1 cellular context compared by ENCODE assay signal in genomic region chr4:142473218-142473959, GRCh38.
TF ChIP-seq lines count a peak whose summit lies in the region.

No MANE protein-coding gene starts in this region.

TF ChIP-seq in HCT116, 20 proteins besides CTCF, POLR2A, EP300 and RAD21 (continued from another document):
- TF ChIP-seq, protein P1, sequence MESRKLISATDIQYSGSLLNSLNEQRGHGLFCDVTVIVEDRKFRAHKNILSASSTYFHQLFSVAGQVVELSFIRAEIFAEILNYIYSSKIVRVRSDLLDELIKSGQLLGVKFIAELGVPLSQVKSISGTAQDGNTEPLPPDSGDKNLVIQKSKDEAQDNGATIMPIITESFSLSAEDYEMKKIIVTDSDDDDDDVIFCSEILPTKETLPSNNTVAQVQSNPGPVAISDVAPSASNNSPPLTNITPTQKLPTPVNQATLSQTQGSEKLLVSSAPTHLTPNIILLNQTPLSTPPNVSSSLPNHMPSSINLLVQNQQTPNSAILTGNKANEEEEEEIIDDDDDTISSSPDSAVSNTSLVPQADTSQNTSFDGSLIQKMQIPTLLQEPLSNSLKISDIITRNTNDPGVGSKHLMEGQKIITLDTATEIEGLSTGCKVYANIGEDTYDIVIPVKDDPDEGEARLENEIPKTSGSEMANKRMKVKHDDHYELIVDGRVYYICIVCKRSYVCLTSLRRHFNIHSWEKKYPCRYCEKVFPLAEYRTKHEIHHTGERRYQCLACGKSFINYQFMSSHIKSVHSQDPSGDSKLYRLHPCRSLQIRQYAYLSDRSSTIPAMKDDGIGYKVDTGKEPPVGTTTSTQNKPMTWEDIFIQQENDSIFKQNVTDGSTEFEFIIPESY (IDR thresholded peaks at IDR 0.05; ENCODE audit: extremely low read depth, insufficient replicate concordance, low read length) = no peak
- TF ChIP-seq POLR2AphosphoS5 (IDR thresholded peaks at IDR 0.05; ENCODE audit: low read depth, low read length) (no peak), REST (IDR thresholded peaks at IDR 0.05; ENCODE audit: low read depth) (no peak), YY1 (IDR thresholded peaks at IDR 0.05; ENCODE audit: extremely low read depth, insufficient replicate concordance, low read depth, low read length) (no peak), EGR1 (IDR thresholded peaks at IDR 0.05; ENCODE audit: low read depth) (no peak)
